Comparison of ENCODE assay signal across 17 cellular contexts in the genomic region with DNA sequence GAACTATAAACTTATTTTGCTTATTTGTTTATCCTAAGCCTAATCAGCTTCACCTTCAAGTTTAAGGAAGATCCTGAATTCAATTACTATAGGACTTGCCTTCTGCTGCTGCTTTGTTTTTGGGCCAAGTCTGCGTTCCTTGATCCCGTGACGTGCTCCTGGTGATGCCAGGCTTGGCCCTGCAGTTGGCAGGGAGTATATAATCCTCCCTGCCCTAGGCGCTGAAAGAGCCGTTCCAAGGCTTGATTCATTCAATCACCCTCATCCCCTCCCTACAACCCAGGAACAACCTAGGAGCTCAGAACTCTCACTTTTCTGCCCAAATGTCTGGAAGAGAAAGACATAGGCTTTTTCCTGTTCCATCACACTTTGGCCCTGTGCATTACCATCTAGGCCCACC. TPM values are rescaled to one million over a fixed set of nuclear protein-coding genes. Genes with fewer than 3 reads are reported as not detected.
"Had no signal": no experiment of that assay in that cellular context is flagged by ENCODE, and none has a peak within 500 bp of the region (broad histone marks: within the 10 kb centered on the region; RNA-seq: fewer than 3 reads in every experiment).

No MANE protein-coding gene starts in this region.

- H3K4me1 ChIP-seq: gastrocnemius medialis, lower lobe of right lung, psoas muscle, stomach had no signal

- H3K9me3 ChIP-seq: gastrocnemius medialis, lower lobe of right lung, psoas muscle, stomach, thoracic aorta had no signal

- H3K4me1 Mint-ChIP-seq: activated naive CD8-positive, alpha-beta T cell treated with anti-CD3 and anti-CD28 coated beads for 36 hours had no signal

- H3K36me3 ChIP-seq: gastrocnemius medialis, lower lobe of right lung, stomach, thoracic aorta had no signal

- H3K27ac ChIP-seq: gastrocnemius medialis, lower lobe of right lung, psoas muscle, stomach, thoracic aorta had no signal

- H3K27me3 Mint-ChIP-seq: activated CD8-positive, alpha-beta T cell treated with anti-CD3 and anti-CD28 coated beads for 36 hours; activated naive CD8-positive, alpha-beta T cell treated with anti-CD3 and anti-CD28 coated beads for 36 hours had no signal

- H3K27ac Mint-ChIP-seq: activated CD8-positive, alpha-beta T cell treated with anti-CD3 and anti-CD28 coated beads for 36 hours; activated naive CD8-positive, alpha-beta T cell treated with anti-CD3 and anti-CD28 coated beads for 36 hours; activated T-cell treated with anti-CD3 and anti-CD28 coated beads, Interleukin-2, amount 50 U/mL, for 72 hours; naive thymus-derived CD4-positive, alpha-beta T cell; T-helper 1 cell treated with Interleukin-12 subunit alpha and Interleukin-12 subunit beta and Interleukin-4 antibody, amounts not matched to agents 30 μg/mL and 1 μg/mL, for 36 hours had no signal

- FAIRE-seq: colon, kidney had no signal

- H3K4me3 Mint-ChIP-seq: activated CD8-positive, alpha-beta T cell treated with anti-CD3 and anti-CD28 coated beads for 36 hours; activated naive CD8-positive, alpha-beta T cell treated with anti-CD3 and anti-CD28 coated beads for 36 hours; activated T-cell treated with anti-CD3 and anti-CD28 coated beads, Interleukin-2, amount 50 U/mL, for 72 hours; naive thymus-derived CD4-positive, alpha-beta T cell; T-helper 1 cell treated with Interleukin-12 subunit alpha and Interleukin-12 subunit beta and Interleukin-4 antibody, amounts not matched to agents 30 μg/mL and 1 μg/mL, for 36 hours had no signal

- H3K36me3 Mint-ChIP-seq: activated naive CD8-positive, alpha-beta T cell treated with anti-CD3 and anti-CD28 coated beads for 36 hours had no signal

- DNase-seq: activated CD4-positive, alpha-beta T cell treated with anti-CD3 and anti-CD28 coated beads for 4 hours; activated CD8-positive, alpha-beta memory T cell treated with anti-CD3 and anti-CD28 coated beads, Interleukin-2, amount 50 U/mL, for 4 hours; activated CD8-positive, alpha-beta T cell treated with anti-CD3 and anti-CD28 coated beads for 36 hours; activated gamma-delta T cell treated with Interleukin-2 at 50 U/mL for 16 hours; activated naive CD8-positive, alpha-beta T cell treated with anti-CD3 and anti-CD28 coated beads for 36 hours; activated T-cell treated with anti-CD3 and anti-CD28 coated beads, Interleukin-2, amount 50 U/mL, for 72 hours; gastrocnemius medialis; kidney; lower lobe of right lung; naive thymus-derived CD4-positive, alpha-beta T cell; psoas muscle; stomach had no signal

- H3K9me3 Mint-ChIP-seq: activated CD8-positive, alpha-beta T cell treated with anti-CD3 and anti-CD28 coated beads for 36 hours; activated naive CD8-positive, alpha-beta T cell treated with anti-CD3 and anti-CD28 coated beads for 36 hours; naive thymus-derived CD4-positive, alpha-beta T cell; T-helper 1 cell treated with Interleukin-12 subunit alpha and Interleukin-12 subunit beta and Interleukin-4 antibody, amounts not matched to agents 30 μg/mL and 1 μg/mL, for 36 hours had no signal

- H3K4me3 ChIP-seq: gastrocnemius medialis, lower lobe of right lung, psoas muscle, stomach, thoracic aorta had no signal

- H3K27me3 ChIP-seq: gastrocnemius medialis had no signal

- ATAC-seq: activated CD8-positive, alpha-beta T cell treated with anti-CD3 and anti-CD28 coated beads for 36 hours; activated T-cell treated with anti-CD3 and anti-CD28 coated beads, Interleukin-2, amount 50 U/mL, for 72 hours; gastrocnemius medialis; lower lobe of right lung; naive thymus-derived CD4-positive, alpha-beta T cell had no signal

RNA-seq across cellular contexts. Expression of gene LRRN2, which starts 12.4 kb away (rescaled TPM):
- total RNA-seq: activated CD8-positive, alpha-beta T cell treated with anti-CD3 and anti-CD28 coated beads for 36 hours; activated naive CD8-positive, alpha-beta T cell treated with anti-CD3 and anti-CD28 coated beads for 36 hours; activated T-cell treated with anti-CD3 and anti-CD28 coated beads, Interleukin-2, amount 50 U/mL, for 72 hours; fibroblast of lung; mononuclear cell; naive thymus-derived CD4-positive, alpha-beta T cell had no signal
- polyA plus RNA-seq: fibroblast of lung had no signal
